20 cellular contexts compared by ENCODE assay signal in genomic region chr13:110285991-110286923, GRCh38. TPM values are rescaled to one million over a fixed set of nuclear protein-coding genes. Genes with fewer than 3 reads are reported as not detected.
DNase-seq lines count a peak whose midpoint lies in the region; ATAC-seq and TF ChIP-seq lines count a peak whose summit lies in the region.
"Had no signal": no experiment of that assay in that cellular context is flagged by ENCODE, and none has a peak within 500 bp of the region (broad histone marks: within the 10 kb centered on the region; RNA-seq: fewer than 3 reads in every experiment).

No MANE protein-coding gene starts in this region.

- H2AFZ ChIP-seq in parathyroid adenoma = no peak overlapping the region
- H2AFZ ChIP-seq: neural progenitor cell had no signal

- H3K4me1 ChIP-seq in ascending aorta (peaks cover 11 to 44% of the 10 kb centered on the region in 2 donors), foreskin keratinocyte (peaks cover 4% of the 10 kb centered on the region), parathyroid adenoma (no peaks in the 10 kb centered on the region), tibial nerve (peaks cover 0 to 70% (median 38%) of the 10 kb centered on the region in 4 donors)

- TF ChIP-seq EP300 in tibial nerve (IDR thresholded peaks at IDR 0.05) = no peak

- no peaks in the 10 kb centered on the region for H3K9me3 ChIP-seq in ascending aorta
- H3K9me3 ChIP-seq in parathyroid adenoma (ENCODE audit: control insufficient read depth, low read length) = no peaks in the 10 kb centered on the region
- no peaks in the 10 kb centered on the region for H3K9me3 ChIP-seq in tibial nerve
- H3K9me3 ChIP-seq: SJCRH30 had no signal

- no peak overlapping the region for H3K9ac ChIP-seq in parathyroid adenoma
- H3K9ac ChIP-seq: neural progenitor cell had no signal

- H3K27me3 Mint-ChIP-seq in activated T-helper 1 cell treated with anti-CD3 and anti-CD28 coated beads, Interleukin-12 subunit alpha, Interleukin-12 subunit beta, Interleukin-2, Interleukin-4 antibody, amounts not matched to agents 30 ng/mL and 10 ng/mL and 1 ng/mL, durations not matched to agents 14 hours and 24 hours and 36 hours (ENCODE audit: insufficient read depth) = no peaks in the 10 kb centered on the region
- peaks cover 3% of the 10 kb centered on the region for H3K27me3 Mint-ChIP-seq in activated T-helper 2 cell treated with anti-CD3 and anti-CD28 coated beads, Interferon-gamma antibody, Interleukin-2, Interleukin-4, amounts not matched to agents 10 μg/mL and 5 μg/mL and 100 μg/mL, durations not matched to agents 14 hours and 24 hours and 36 hours (ENCODE audit: low read depth)

- no peaks in the 10 kb centered on the region for H3K79me2 ChIP-seq in parathyroid adenoma

- peak overlapping the region; percentile 52 to 61 for H3K27ac ChIP-seq in ascending aorta
- no peak overlapping the region for H3K27ac ChIP-seq in foreskin keratinocyte
- H3K27ac ChIP-seq in parathyroid adenoma = peak overlapping the region; percentile 29
- peak overlapping the region in 3 of 4 donors; percentile 22 to 84 (median 69) for H3K27ac ChIP-seq in tibial nerve
- H3K27ac ChIP-seq: neural progenitor cell, SJCRH30 had no signal

- no peak overlapping the region for H3K27ac Mint-ChIP-seq in activated T-helper 1 cell treated with anti-CD3 and anti-CD28 coated beads, Interleukin-12 subunit alpha, Interleukin-12 subunit beta, Interleukin-2, Interleukin-4 antibody, amounts not matched to agents 30 ng/mL and 10 ng/mL and 1 ng/mL, durations not matched to agents 14 hours and 24 hours and 36 hours
- H3K27ac Mint-ChIP-seq in activated T-helper 2 cell treated with anti-CD3 and anti-CD28 coated beads, Interferon-gamma antibody, Interleukin-2, Interleukin-4, amounts not matched to agents 10 μg/mL and 5 μg/mL and 100 μg/mL, durations not matched to agents 14 hours and 24 hours and 36 hours = no peak overlapping the region
- H3K27ac Mint-ChIP-seq: activated naive CD8-positive, alpha-beta T cell; CD4-positive, alpha-beta memory T cell; IgD-negative memory B cell; neural progenitor cell; T-helper 1 cell treated with Interleukin-12 subunit alpha and Interleukin-12 subunit beta and Interleukin-4 antibody, amounts not matched to agents 30 μg/mL and 1 μg/mL, for 36 hours had no signal

- no peaks in the 10 kb centered on the region for H3K9me3 Mint-ChIP-seq in activated T-helper 1 cell treated with anti-CD3 and anti-CD28 coated beads, Interleukin-12 subunit alpha, Interleukin-12 subunit beta, Interleukin-2, Interleukin-4 antibody, amounts not matched to agents 30 ng/mL and 10 ng/mL and 1 ng/mL, durations not matched to agents 14 hours and 24 hours and 36 hours
- H3K9me3 Mint-ChIP-seq in activated T-helper 2 cell treated with anti-CD3 and anti-CD28 coated beads, Interferon-gamma antibody, Interleukin-2, Interleukin-4, amounts not matched to agents 10 μg/mL and 5 μg/mL and 100 μg/mL, durations not matched to agents 14 hours and 24 hours and 36 hours = no peaks in the 10 kb centered on the region
- H3K9me3 Mint-ChIP-seq: T-helper 1 cell treated with Interleukin-12 subunit alpha and Interleukin-12 subunit beta and Interleukin-4 antibody, amounts not matched to agents 30 μg/mL and 1 μg/mL, for 36 hours had no signal

- intact Hi-C loops in ascending aorta (cut with DNase I) = no loop called here
- intact Hi-C loops in activated T-helper 1 cell treated with anti-CD3 and anti-CD28 coated beads, Interleukin-12 subunit alpha, Interleukin-12 subunit beta, Interleukin-2, Interleukin-4 antibody, amounts not matched to agents 30 ng/mL and 10 ng/mL and 1 ng/mL, durations not matched to agents 14 hours and 24 hours and 36 hours (cut with micrococcal nuclease) = no loop called here
- intact Hi-C loops in activated T-helper 2 cell treated with anti-CD3 and anti-CD28 coated beads, Interferon-gamma antibody, Interleukin-2, Interleukin-4, amounts not matched to agents 10 μg/mL and 5 μg/mL and 100 μg/mL, durations not matched to agents 14 hours and 24 hours and 36 hours (cut with micrococcal nuclease) = no loop called here

- 62 to 75% methylated on average over 13 to 15 of the region's 15 CpGs for WGBS in tibial nerve, 2 donors

- peak; percentile 16 for ATAC-seq in foreskin keratinocyte
- ATAC-seq: PC-3 had no signal

- peak overlapping the region in 1 of 2 donors; percentile 14 for H3K4me3 ChIP-seq in ascending aorta
- no peak overlapping the region for H3K4me3 ChIP-seq in parathyroid adenoma (ENCODE audit: low read depth, low read length)
- H3K4me3 ChIP-seq in tibial nerve = no peak overlapping the region
- H3K4me3 ChIP-seq: neural progenitor cell, SJCRH30 had no signal

- H3K36me3 ChIP-seq in ascending aorta (peaks cover 10 to 11% of the 10 kb centered on the region in 2 donors), parathyroid adenoma (ENCODE audit: control insufficient read depth, insufficient read depth, low read length) (no peaks in the 10 kb centered on the region), tibial nerve (peaks cover 0 to 27% (median 0%) of the 10 kb centered on the region in 3 donors)
- H3K36me3 ChIP-seq: neural progenitor cell had no signal

- TF ChIP-seq POLR2A in tibial nerve (IDR thresholded peaks at IDR 0.05) = no peak

- H3K27me3 ChIP-seq in ascending aorta = no peaks in the 10 kb centered on the region
- no peaks in the 10 kb centered on the region for H3K27me3 ChIP-seq in foreskin keratinocyte
- H3K27me3 ChIP-seq in parathyroid adenoma (ENCODE audit: control insufficient read depth, insufficient read depth, low read length) = no peaks in the 10 kb centered on the region
- H3K27me3 ChIP-seq in tibial nerve = no peaks in the 10 kb centered on the region
- H3K27me3 ChIP-seq: neural progenitor cell, SJCRH30 had no signal

- no peak for TF ChIP-seq CTCF in ascending aorta (IDR thresholded peaks at IDR 0.05)
- no peak for TF ChIP-seq CTCF in foreskin keratinocyte (conservative IDR thresholded peaks at IDR 0.05)
- no peak for TF ChIP-seq CTCF in parathyroid adenoma (IDR thresholded peaks at IDR 0.05)
- TF ChIP-seq CTCF in tibial nerve (IDR thresholded peaks at IDR 0.05) = no peak

- DNase-seq in ascending aorta (ENCODE audit: low spot score in 2 of 2) (peak in 1 of 2 donors; percentile 56), foreskin keratinocyte (no peak), tibial nerve (ENCODE audit: low spot score in 2 of 2) (no peak), AG08396 (ENCODE audit: low spot score) (no peak)
- DNase-seq in activated T-helper 1 cell treated with anti-CD3 and anti-CD28 coated beads, Interleukin-12 subunit alpha, Interleukin-12 subunit beta, Interleukin-2, Interleukin-4 antibody, amounts not matched to agents 30 ng/mL and 10 ng/mL and 1 ng/mL, durations not matched to agents 14 hours and 24 hours and 36 hours (ENCODE audit: low spot score) = no peak
- DNase-seq in activated T-helper 2 cell treated with anti-CD3 and anti-CD28 coated beads, Interferon-gamma antibody, Interleukin-2, Interleukin-4, amounts not matched to agents 10 μg/mL and 5 μg/mL and 100 μg/mL, durations not matched to agents 14 hours and 24 hours and 36 hours (ENCODE audit: low spot score) = no peak
- DNase-seq: activated CD4-positive, alpha-beta T cell treated with anti-CD3 and anti-CD28 coated beads for 4 hours; CD4-positive, alpha-beta memory T cell; NCI-H1105; NCI-H2081 treated with DMSO at 0.1 percent for 48 hours; NCI-H446; PC-3; SJCRH30; stimulated activated CD4-positive, alpha-beta T cell treated with anti-CD3 and anti-CD28 coated beads, Interleukin-15, amount 100 ng/mL, for 24 hours; stimulated activated CD8-positive, alpha-beta memory T cell treated with anti-CD3 and anti-CD28 coated beads, Interleukin-4, amount 100 ng/mL, for 48 hours had no signal

- H3K4me2 ChIP-seq in parathyroid adenoma (ENCODE audit: low read length) = no peak overlapping the region
- H3K4me2 ChIP-seq: neural progenitor cell had no signal

- H3K4me3 Mint-ChIP-seq in activated T-helper 1 cell treated with anti-CD3 and anti-CD28 coated beads, Interleukin-12 subunit alpha, Interleukin-12 subunit beta, Interleukin-2, Interleukin-4 antibody, amounts not matched to agents 30 ng/mL and 10 ng/mL and 1 ng/mL, durations not matched to agents 14 hours and 24 hours and 36 hours = no peak overlapping the region
- H3K4me3 Mint-ChIP-seq in activated T-helper 2 cell treated with anti-CD3 and anti-CD28 coated beads, Interferon-gamma antibody, Interleukin-2, Interleukin-4, amounts not matched to agents 10 μg/mL and 5 μg/mL and 100 μg/mL, durations not matched to agents 14 hours and 24 hours and 36 hours (ENCODE audit: low read depth) = no peak overlapping the region
- H3K4me3 Mint-ChIP-seq: activated naive CD8-positive, alpha-beta T cell; CD4-positive, alpha-beta memory T cell; IgD-negative memory B cell; neural progenitor cell; T-helper 1 cell treated with Interleukin-12 subunit alpha and Interleukin-12 subunit beta and Interleukin-4 antibody, amounts not matched to agents 30 μg/mL and 1 μg/mL, for 36 hours had no signal

- no peaks in the 10 kb centered on the region for H3K36me3 Mint-ChIP-seq in activated T-helper 1 cell treated with anti-CD3 and anti-CD28 coated beads, Interleukin-12 subunit alpha, Interleukin-12 subunit beta, Interleukin-2, Interleukin-4 antibody, amounts not matched to agents 30 ng/mL and 10 ng/mL and 1 ng/mL, durations not matched to agents 14 hours and 24 hours and 36 hours (ENCODE audit: low read depth)
- H3K36me3 Mint-ChIP-seq in activated T-helper 2 cell treated with anti-CD3 and anti-CD28 coated beads, Interferon-gamma antibody, Interleukin-2, Interleukin-4, amounts not matched to agents 10 μg/mL and 5 μg/mL and 100 μg/mL, durations not matched to agents 14 hours and 24 hours and 36 hours (ENCODE audit: low read depth) = no peaks in the 10 kb centered on the region
- H3K36me3 Mint-ChIP-seq: activated naive CD8-positive, alpha-beta T cell; CD4-positive, alpha-beta memory T cell had no signal

- peaks cover 6% of the 10 kb centered on the region for H3K4me1 Mint-ChIP-seq in activated T-helper 1 cell treated with anti-CD3 and anti-CD28 coated beads, Interleukin-12 subunit alpha, Interleukin-12 subunit beta, Interleukin-2, Interleukin-4 antibody, amounts not matched to agents 30 ng/mL and 10 ng/mL and 1 ng/mL, durations not matched to agents 14 hours and 24 hours and 36 hours (ENCODE audit: low read depth)
- no peaks in the 10 kb centered on the region for H3K4me1 Mint-ChIP-seq in activated T-helper 2 cell treated with anti-CD3 and anti-CD28 coated beads, Interferon-gamma antibody, Interleukin-2, Interleukin-4, amounts not matched to agents 10 μg/mL and 5 μg/mL and 100 μg/mL, durations not matched to agents 14 hours and 24 hours and 36 hours (ENCODE audit: low read depth)
- H3K4me1 Mint-ChIP-seq: CD4-positive, alpha-beta memory T cell had no signal

RNA-seq across cellular contexts. Expression of gene COL4A1, which starts 20.7 kb away (rescaled TPM):
- 756 TPM for total RNA-seq in ascending aorta
- total RNA-seq in foreskin keratinocyte = 46.0 and 80.9 TPM in 2 replicates
- 23.6 and 36.1 TPM in 2 replicates for polyA plus RNA-seq in foreskin keratinocyte
- 100 to 1,000 TPM; 385 to 583 (median 526) TPM for total RNA-seq in tibial nerve
- total RNA-seq in activated T-helper 1 cell treated with anti-CD3 and anti-CD28 coated beads, Interleukin-12 subunit alpha, Interleukin-12 subunit beta, Interleukin-2, Interleukin-4 antibody, amounts not matched to agents 30 ng/mL and 10 ng/mL and 1 ng/mL, durations not matched to agents 14 hours and 24 hours and 36 hours = not detected in 2 replicates
- total RNA-seq in activated T-helper 2 cell treated with anti-CD3 and anti-CD28 coated beads, Interferon-gamma antibody, Interleukin-2, Interleukin-4, amounts not matched to agents 10 μg/mL and 5 μg/mL and 100 μg/mL, durations not matched to agents 14 hours and 24 hours and 36 hours = not detected in 2 replicates
- total RNA-seq: CD4-positive, alpha-beta memory T cell had no signal
- polyA plus RNA-seq: CD4-positive, alpha-beta memory T cell; IgD-negative memory B cell had no signal

RNA-seq across cellular contexts. Expression of gene COL4A2, which starts 20.8 kb away (rescaled TPM):
- total RNA-seq in ascending aorta (1,227 TPM), foreskin keratinocyte (126 and 178 TPM in 2 replicates), tibial nerve (100 to 1,000 TPM; 576 to 821 (median 658) TPM)
- polyA plus RNA-seq in foreskin keratinocyte = 93.6 and 135 TPM in 2 replicates
- 0.10 TPM in 1 of 2 replicates, not detected in the other for total RNA-seq in activated T-helper 1 cell treated with anti-CD3 and anti-CD28 coated beads, Interleukin-12 subunit alpha, Interleukin-12 subunit beta, Interleukin-2, Interleukin-4 antibody, amounts not matched to agents 30 ng/mL and 10 ng/mL and 1 ng/mL, durations not matched to agents 14 hours and 24 hours and 36 hours
- total RNA-seq in activated T-helper 2 cell treated with anti-CD3 and anti-CD28 coated beads, Interferon-gamma antibody, Interleukin-2, Interleukin-4, amounts not matched to agents 10 μg/mL and 5 μg/mL and 100 μg/mL, durations not matched to agents 14 hours and 24 hours and 36 hours = not detected in 2 replicates
- total RNA-seq: CD4-positive, alpha-beta memory T cell had no signal
- polyA plus RNA-seq: CD4-positive, alpha-beta memory T cell; IgD-negative memory B cell had no signal

Comparison
In these comparisons a context has a peak if more than half of its experiments do, and no peak if none do; other contexts are left out.
1. RNA of gene COL4A1, which starts 20.7 kb away (total RNA-seq): 756 TPM in ascending aorta (single experiment), 385 to 583 TPM in tibial nerve and 46.0 to 80.9 TPM in foreskin keratinocyte; not detected in activated T-helper 1 cell treated with anti-CD3 and anti-CD28 coated beads, Interleukin-12 subunit alpha, Interleukin-12 subunit beta, Interleukin-2, Interleukin-4 antibody, amounts not matched to agents 30 ng/mL and 10 ng/mL and 1 ng/mL, durations not matched to agents 14 hours and 24 hours and 36 hours and not detected in activated T-helper 2 cell treated with anti-CD3 and anti-CD28 coated beads, Interferon-gamma antibody, Interleukin-2, Interleukin-4, amounts not matched to agents 10 μg/mL and 5 μg/mL and 100 μg/mL, durations not matched to agents 14 hours and 24 hours and 36 hours; every median in the first group is over 10 times any median in the second.
2. RNA of gene COL4A2, which starts 20.8 kb away (total RNA-seq): 1,227 TPM in ascending aorta (single experiment), 576 to 821 TPM in tibial nerve and 126 to 178 TPM in foreskin keratinocyte; 0.10 TPM in activated T-helper 1 cell treated with anti-CD3 and anti-CD28 coated beads, Interleukin-12 subunit alpha, Interleukin-12 subunit beta, Interleukin-2, Interleukin-4 antibody, amounts not matched to agents 30 ng/mL and 10 ng/mL and 1 ng/mL, durations not matched to agents 14 hours and 24 hours and 36 hours and not detected in activated T-helper 2 cell treated with anti-CD3 and anti-CD28 coated beads, Interferon-gamma antibody, Interleukin-2, Interleukin-4, amounts not matched to agents 10 μg/mL and 5 μg/mL and 100 μg/mL, durations not matched to agents 14 hours and 24 hours and 36 hours; every median in the first group is over 100 times any median in the second.